ENCODE assay signal across 8 cellular contexts in the genomic region with DNA sequence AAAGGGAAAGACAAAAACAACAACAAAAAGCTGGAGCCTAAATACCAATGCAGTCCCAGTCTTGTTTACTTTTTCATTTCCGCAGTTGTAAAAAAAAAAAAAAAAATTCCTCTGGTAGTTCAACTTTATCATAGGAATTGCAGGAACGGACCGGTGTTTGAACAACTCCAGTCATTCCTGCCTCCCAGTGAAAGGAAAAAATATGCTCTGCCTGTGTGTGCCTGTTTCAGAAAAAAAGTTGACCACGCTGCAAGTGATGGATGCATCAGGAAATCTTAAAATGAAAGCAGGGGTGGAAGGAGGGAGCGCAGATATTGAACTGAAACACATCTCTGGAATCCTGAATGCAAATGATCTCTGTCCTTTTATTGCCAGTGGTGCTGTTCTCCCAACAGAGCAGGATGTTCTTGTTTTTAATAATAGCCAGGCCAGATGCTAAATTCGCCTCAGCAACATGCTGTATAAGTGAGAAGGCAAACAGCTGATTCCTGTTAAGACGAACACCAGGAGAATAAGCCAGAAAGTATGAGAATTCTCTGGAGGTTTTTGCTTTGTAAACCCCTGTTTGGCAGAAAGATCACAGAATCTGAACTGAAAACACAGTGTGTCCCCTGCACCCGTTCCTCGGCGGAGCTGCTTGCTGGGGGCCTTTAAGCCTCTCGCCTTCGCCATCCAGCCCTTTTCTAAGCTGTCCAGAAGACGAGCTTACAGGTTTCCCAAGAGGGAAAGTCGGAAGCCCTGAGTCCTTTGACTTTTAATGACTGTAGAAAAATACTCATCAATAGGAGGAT.
DNase-seq lines count a peak whose midpoint lies in the region; ATAC-seq and TF ChIP-seq lines count a peak whose summit lies in the region.
"Had no signal": no experiment of that assay in that cellular context is flagged by ENCODE, and none has a peak within 500 bp of the region (broad histone marks: within the 10 kb centered on the region; RNA-seq: fewer than 3 reads in every experiment).

No MANE protein-coding gene starts in this region.

- intact Hi-C loops in colonic mucosa (cut with DNase I) (no loop called here), lower lobe of right lung (cut with DNase I) (no loop called here), tibial artery (cut with DNase I; ENCODE audit: low total_unique reads) (no loop called here)

- H3K4me3 ChIP-seq in LNCaP clone FGC (ENCODE audit: low read depth, low read length), result peak overlapping the region; percentile 0
- H3K4me3 ChIP-seq in colonic mucosa, result peak overlapping the region; percentile 12
- H3K4me3 ChIP-seq in lower lobe of right lung, result no peak overlapping the region
- H3K4me3 ChIP-seq in tibial artery, result peak overlapping the region; percentile 11 to 23

- H3K27ac ChIP-seq in colonic mucosa (peak overlapping the region; percentile 32), lower lobe of right lung (peak overlapping the region; percentile 12), tibial artery (peak overlapping the region in 1 of 2 donors; percentile 25)

- H3K36me3 ChIP-seq in colonic mucosa (no peaks in the 10 kb centered on the region), lower lobe of right lung (no peaks in the 10 kb centered on the region), tibial artery (no peaks in the 10 kb centered on the region)

- H3K9me3 ChIP-seq in colonic mucosa, result no peaks in the 10 kb centered on the region
- no peaks in the 10 kb centered on the region for H3K9me3 ChIP-seq in lower lobe of right lung
- no peaks in the 10 kb centered on the region for H3K9me3 ChIP-seq in tibial artery

- H3K4me1 ChIP-seq in colonic mucosa (no peaks in the 10 kb centered on the region), lower lobe of right lung (peaks cover 3% of the 10 kb centered on the region), tibial artery (peaks cover 0 to 10% (median 3%) of the 10 kb centered on the region in 4 donors)

- TF ChIP-seq CTCF in LNCaP clone FGC (IDR thresholded peaks at IDR 0.05; ENCODE audit: control insufficient read depth, extremely low read depth, insufficient read depth) (no peak), colonic mucosa (IDR thresholded peaks at IDR 0.05) (no peak), lower lobe of right lung (IDR thresholded peaks at IDR 0.05) (no peak), tibial artery (IDR thresholded peaks at IDR 0.05) (no peak)

- DNase-seq in LNCaP clone FGC (ENCODE audit: low read depth), result no peak
- no peak for DNase-seq in colonic mucosa
- DNase-seq in lower lobe of right lung, result no peak
- no peak for DNase-seq in tibial artery
- DNase-seq in NCI-H2081 treated with DMSO at 0.1 percent for 48 hours (lab: John Stamatoyannopoulos, UW), result no peak
- DNase-seq in activated CD4-positive, alpha-beta T cell treated with anti-CD3 and anti-CD28 coated beads for 4 hours, result no peak
- DNase-seq: activated CD8-positive, alpha-beta T cell treated with anti-CD3 and anti-CD28 coated beads, Interleukin-2, amount 10 ng/mL, durations not matched to agents 7 days and 5 days had no signal

- H3K27me3 ChIP-seq in colonic mucosa (no peaks in the 10 kb centered on the region), lower lobe of right lung (ENCODE audit: low read depth) (no peaks in the 10 kb centered on the region), tibial artery (no peaks in the 10 kb centered on the region)

- H3K9ac ChIP-seq in colonic mucosa (ENCODE audit: low read depth in 2 of 2, low read length in 2 of 2), result peak overlapping the region in 1 of 2 donors; percentile 8

- ATAC-seq in lower lobe of right lung, result no peak
- no peak for ATAC-seq in GM21528 (IDR thresholded peaks at IDR 0.05; ENCODE audit: low FRiP score, unreplicated experiment)
- ATAC-seq: activated CD8-positive, alpha-beta T cell treated with anti-CD3 and anti-CD28 coated beads, Interleukin-2, amount 10 ng/mL, durations not matched to agents 7 days and 5 days had no signal
